Comparison of ENCODE assay signal across 8 cellular contexts in genomic region chr3:4494807-4495200, GRCh38. TPM values are rescaled to one million over a fixed set of nuclear protein-coding genes. Genes with fewer than 3 reads are reported as not detected.
DNase-seq lines count a peak whose midpoint lies in the region; ATAC-seq and TF ChIP-seq lines count a peak whose summit lies in the region.

No MANE protein-coding gene starts in this region.

- H3K36me3 ChIP-seq in DND-41 (ENCODE audit: insufficient read depth, low read length) (no peaks in the 10 kb centered on the region), HEK293 (ENCODE audit: control insufficient read depth in 2 of 2, insufficient read depth in 1 of 2, low read length in 2 of 2) (no peaks in the 10 kb centered on the region)

- peak overlapping the region in 1 of 2 experiments; percentile 79; a peak in 2 of 4 replicates for H3K4me3 ChIP-seq in DND-41 (ENCODE audit: low read depth in 1 of 2, low read length in 2 of 2)
- no peak overlapping the region for H3K4me3 ChIP-seq in HEK293 (ENCODE audit: low read depth, low read length)

- peak overlapping the region; percentile 81 for H3K4me3 Mint-ChIP-seq in activated CD8-positive, alpha-beta T cell treated with anti-CD3 and anti-CD28 coated beads for 36 hours
- H3K4me3 Mint-ChIP-seq in naive B cell = peak overlapping the region; percentile 92 to 100 (median 99)

- H3K27ac Mint-ChIP-seq in activated CD8-positive, alpha-beta T cell treated with anti-CD3 and anti-CD28 coated beads for 36 hours = peak overlapping the region; percentile 88
- H3K27ac Mint-ChIP-seq in naive B cell = peak overlapping the region; percentile 66 to 99 (median 97)

- POLR2A ChIA-PET in HEK293 (lab: Yijun Ruan, JAX) = interaction anchor here (1.5 to 3.2 kb wide), 2 partner anchors 14 to 26 kb away, joined by 3 to 56 read pairs; partner anchors contain the start of gene SUMF1
- POLR2A ChIA-PET in activated CD8-positive, alpha-beta T cell treated with anti-CD3 and anti-CD28 coated beads for 36 hours (lab: Charles Lee) = interaction anchor here (1.1 to 5.6 kb wide), 10 partner anchors 10 to 692 kb away, joined by 4 to 73 read pairs (median 6); partner anchors contain the start of gene SUMF1

- H3K36me3 Mint-ChIP-seq in activated CD8-positive, alpha-beta T cell treated with anti-CD3 and anti-CD28 coated beads for 36 hours (ENCODE audit: low read depth) = peaks cover 30% of the 10 kb centered on the region
- peaks cover 36 to 41% of the 10 kb centered on the region in 2 donors for H3K36me3 Mint-ChIP-seq in naive B cell

- intact Hi-C loops in activated CD8-positive, alpha-beta T cell treated with anti-CD3 and anti-CD28 coated beads for 36 hours (cut with micrococcal nuclease) = loop anchor here (5.0 kb wide), 4 partner anchors 87 to 697 kb away; no protein-coding TSS in a partner anchor

- TF ChIP-seq CTCF in DND-41 (IDR thresholded peaks at IDR 0.05; ENCODE audit: borderline replicate concordance, extremely low read depth, low read length, poor library complexity, severe bottlenecking) = no peak
- TF ChIP-seq CTCF in HEK293 (tag by site-specific recombination; IDR thresholded peaks at IDR 0.05) = no peak
- TF ChIP-seq CTCF in activated CD8-positive, alpha-beta T cell treated with anti-CD3 and anti-CD28 coated beads for 36 hours (IDR thresholded peaks at IDR 0.05) = no peak

- H3K9me3 Mint-ChIP-seq in activated CD8-positive, alpha-beta T cell treated with anti-CD3 and anti-CD28 coated beads for 36 hours = no peaks in the 10 kb centered on the region
- H3K9me3 Mint-ChIP-seq in naive B cell = peaks cover 0 to 2% (median 0%) of the 10 kb centered on the region in 7 donors

- peak overlapping the region; percentile 97 for H3K4me2 ChIP-seq in DND-41 (ENCODE audit: insufficient read depth, low read length)

- no peak for DNase-seq in DND-41
- DNase-seq in activated CD8-positive, alpha-beta T cell treated with anti-CD3 and anti-CD28 coated beads for 36 hours = no peak
- peak; percentile 60 for DNase-seq in naive B cell
- DNase-seq in HT-29 (ENCODE audit: low spot score) = no peak
- no peak for DNase-seq in D341Med (ENCODE audit: low spot score)
- DNase-seq in occipital lobe (lab: John Stamatoyannopoulos, UW) = no peak
- no peak for DNase-seq in NCI-H774 (lab: John Stamatoyannopoulos, UW)

- CTCF ChIA-PET in HEK293 (lab: Yijun Ruan, JAX) = interaction anchor here (0.6 to 4.3 kb wide), 5 partner anchors 37 to 232 kb away, joined by 3 to 16 read pairs (median 5); no protein-coding TSS in a partner anchor
- CTCF ChIA-PET in activated CD8-positive, alpha-beta T cell treated with anti-CD3 and anti-CD28 coated beads for 36 hours (lab: Charles Lee) = interaction anchor here (0.9 to 5.4 kb wide), 11 partner anchors 10 to 154 kb away, joined by 3 to 37 read pairs (median 3); no protein-coding TSS in a partner anchor

- H3K27ac ChIP-seq in DND-41 (ENCODE audit: low read length) (no peak overlapping the region), HEK293 (ENCODE audit: extremely low read depth, low read depth, low read length) (no peak overlapping the region)

- H3K4me1 Mint-ChIP-seq in activated CD8-positive, alpha-beta T cell treated with anti-CD3 and anti-CD28 coated beads for 36 hours (ENCODE audit: low read depth) = peaks cover 37% of the 10 kb centered on the region
- peaks cover 49 to 65% (median 64%) of the 10 kb centered on the region in 3 donors for H3K4me1 Mint-ChIP-seq in naive B cell

- no peak for ATAC-seq in DND-41 (ENCODE audit: insufficient read depth, low read depth)
- ATAC-seq in activated CD8-positive, alpha-beta T cell treated with anti-CD3 and anti-CD28 coated beads for 36 hours = no peak
- peak; percentile 11 to 12 for ATAC-seq in naive B cell (ENCODE audit: low read depth in 2 of 2)

- H3K4me1 ChIP-seq in DND-41 (ENCODE audit: insufficient read depth, low read length) (peaks cover 29% of the 10 kb centered on the region), HEK293 (ENCODE audit: control insufficient read depth, insufficient read depth, low read length) (peaks cover 13% of the 10 kb centered on the region)

- no peaks in the 10 kb centered on the region for H3K79me2 ChIP-seq in DND-41 (ENCODE audit: insufficient read depth, low read length)

- H3K9me3 ChIP-seq in DND-41 (ENCODE audit: insufficient read depth, low read length, severe bottlenecking) = no peaks in the 10 kb centered on the region
- no peaks in the 10 kb centered on the region for H3K9me3 ChIP-seq in HEK293 (ENCODE audit: control insufficient read depth, insufficient read depth, low read depth, low read length)

- no peaks in the 10 kb centered on the region for H4K20me1 ChIP-seq in DND-41 (ENCODE audit: insufficient read depth, low read length)

- peaks cover 21% of the 10 kb centered on the region for H3K27me3 ChIP-seq in DND-41 (ENCODE audit: insufficient read depth, low read length, poor library complexity)

- peaks cover 4% of the 10 kb centered on the region for H3K27me3 Mint-ChIP-seq in activated CD8-positive, alpha-beta T cell treated with anti-CD3 and anti-CD28 coated beads for 36 hours
- H3K27me3 Mint-ChIP-seq in naive B cell = no peaks in the 10 kb centered on the region

- H2AFZ ChIP-seq in DND-41 (ENCODE audit: low read depth, low read length) = no peak overlapping the region

- H3K9ac ChIP-seq in DND-41 (ENCODE audit: low read depth, low read length) = peak overlapping the region; percentile 60; the same call in 1 of the 2 replicates

TF ChIP-seq in HEK293, 187 proteins besides CTCF, POLR2A, EP300 and RAD21:
- TF ChIP-seq ZNF785 (tag by site-specific recombination; IDR thresholded peaks at IDR 0.05) (no peak), PRDM1 (tag by site-specific recombination; IDR thresholded peaks at IDR 0.05) (peak; percentile 80), ZNF394 (tag by site-specific recombination; IDR thresholded peaks at IDR 0.05; ENCODE audit: borderline replicate concordance) (peak; percentile 1; the same call in 1 of the 2 replicates), ZNF830 (tag by site-specific recombination; IDR thresholded peaks at IDR 0.05; ENCODE audit: low read depth) (no peak), ZNF223 (tag by site-specific recombination; IDR thresholded peaks at IDR 0.05) (no peak), SCRT2 (tag by site-specific recombination; IDR thresholded peaks at IDR 0.05) (peak; percentile 71), ZNF10 (tag by site-specific recombination; IDR thresholded peaks at IDR 0.05) (0 out of 2 replicates have a peak, but pooled peaks have one; percentile 53)
- TF ChIP-seq, protein P1, sequence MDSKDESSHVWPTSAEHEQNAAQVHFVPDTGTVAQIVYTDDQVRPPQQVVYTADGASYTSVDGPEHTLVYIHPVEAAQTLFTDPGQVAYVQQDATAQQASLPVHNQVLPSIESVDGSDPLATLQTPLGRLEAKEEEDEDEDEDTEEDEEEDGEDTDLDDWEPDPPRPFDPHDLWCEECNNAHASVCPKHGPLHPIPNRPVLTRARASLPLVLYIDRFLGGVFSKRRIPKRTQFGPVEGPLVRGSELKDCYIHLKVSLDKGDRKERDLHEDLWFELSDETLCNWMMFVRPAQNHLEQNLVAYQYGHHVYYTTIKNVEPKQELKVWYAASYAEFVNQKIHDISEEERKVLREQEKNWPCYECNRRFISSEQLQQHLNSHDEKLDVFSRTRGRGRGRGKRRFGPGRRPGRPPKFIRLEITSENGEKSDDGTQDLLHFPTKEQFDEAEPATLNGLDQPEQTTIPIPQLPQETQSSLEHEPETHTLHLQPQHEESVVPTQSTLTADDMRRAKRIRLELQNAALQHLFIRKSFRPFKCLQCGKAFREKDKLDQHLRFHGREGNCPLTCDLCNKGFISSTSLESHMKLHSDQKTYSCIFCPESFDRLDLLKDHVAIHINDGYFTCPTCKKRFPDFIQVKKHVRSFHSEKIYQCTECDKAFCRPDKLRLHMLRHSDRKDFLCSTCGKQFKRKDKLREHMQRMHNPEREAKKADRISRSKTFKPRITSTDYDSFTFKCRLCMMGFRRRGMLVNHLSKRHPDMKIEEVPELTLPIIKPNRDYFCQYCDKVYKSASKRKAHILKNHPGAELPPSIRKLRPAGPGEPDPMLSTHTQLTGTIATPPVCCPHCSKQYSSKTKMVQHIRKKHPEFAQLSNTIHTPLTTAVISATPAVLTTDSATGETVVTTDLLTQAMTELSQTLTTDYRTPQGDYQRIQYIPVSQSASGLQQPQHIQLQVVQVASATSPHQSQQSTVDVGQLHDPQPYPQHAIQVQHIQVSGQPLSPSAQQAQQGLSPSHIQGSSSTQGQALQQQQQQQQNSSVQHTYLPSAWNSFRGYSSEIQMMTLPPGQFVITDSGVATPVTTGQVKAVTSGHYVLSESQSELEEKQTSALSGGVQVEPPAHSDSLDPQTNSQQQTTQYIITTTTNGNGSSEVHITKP (tag by site-specific recombination; IDR thresholded peaks at IDR 0.05) = peak; percentile 87

RNA-seq across cellular contexts. Expression of gene ITPR1, which starts 1.7 kb away (rescaled TPM):
- total RNA-seq in activated CD8-positive, alpha-beta T cell treated with anti-CD3 and anti-CD28 coated beads for 36 hours = 10 to 100 TPM; 93.9 to 98.2 TPM
- polyA plus RNA-seq in naive B cell (ENCODE audit: low read depth in 6 of 6) = 100 to 1,000 TPM in 1 of 6 donors, 10 to 100 TPM in 5; 54.8 to 110 (median 87.3) TPM
- 3.6 and 5.1 TPM in 2 replicates for total RNA-seq in HT-29 (2014; rRNA removed; shearing (Covaris generic))
- 136 TPM for total RNA-seq in occipital lobe

RNA-seq across cellular contexts. Expression of gene SUMF1, which starts 27.7 kb away (rescaled TPM):
- total RNA-seq in activated CD8-positive, alpha-beta T cell treated with anti-CD3 and anti-CD28 coated beads for 36 hours = 1 to 10 TPM; 6.4 to 6.6 TPM
- polyA plus RNA-seq in naive B cell (ENCODE audit: low read depth in 6 of 6) = 10 to 100 TPM; 18.8 to 27.6 (median 22.2) TPM
- 17.5 and 21.8 TPM in 2 replicates for total RNA-seq in HT-29 (2014; rRNA removed; shearing (Covaris generic))
- 36.8 TPM for total RNA-seq in occipital lobe

Comparison
In these comparisons a context has a peak if more than half of its experiments do, and no peak if none do; other contexts are left out.
1. ATAC-seq: peak in naive B cell (2 of 2); none in DND-41 (single experiment) and activated CD8-positive, alpha-beta T cell treated with anti-CD3 and anti-CD28 coated beads for 36 hours (single experiment).
2. RNA of gene ITPR1, which starts 1.7 kb away (total RNA-seq): 136 TPM in occipital lobe (single experiment) and 93.9 to 98.2 TPM in activated CD8-positive, alpha-beta T cell treated with anti-CD3 and anti-CD28 coated beads for 36 hours; 3.6 to 5.1 TPM in HT-29; every median in the first group is over 10 times any median in the second.